In genomic region chr7:17488829-17489228, GRCh38 we compare ENCODE assay signal across 14 cellular contexts.
"Had no signal": no experiment of that assay in that cellular context is flagged by ENCODE, and none has a peak within 500 bp of the region (broad histone marks: within the 10 kb centered on the region; RNA-seq: fewer than 3 reads in every experiment).

No MANE protein-coding gene starts in this region.

- FAIRE-seq: kidney, pancreas, TTC549 had no signal

- ATAC-seq: activated CD4-positive, CD25-positive, alpha-beta regulatory T cell treated with anti-CD3 and anti-CD28 coated beads, Interleukin-2, amount 50 U/mL, for 24 hours; pancreas; sciatic nerve; stimulated activated naive CD8-positive, alpha-beta T cell treated with anti-CD3 and anti-CD28 coated beads, Interleukin-15, amount 100 ng/mL, for 72 hours had no signal

- DNase-seq: activated CD4-positive, alpha-beta T cell treated with anti-CD3 and anti-CD28 coated beads, Interleukin-2, amount 50 U/mL, for 1 hour; activated CD8-positive, alpha-beta memory T cell treated with anti-CD3 and anti-CD28 coated beads for 24 hours; activated naive CD8-positive, alpha-beta T cell treated with anti-CD3 and anti-CD28 coated beads for 36 hours; central memory CD4-positive, alpha-beta T cell; cortex of kidney; effector CD4-positive, alpha-beta T cell; kidney; left lung; naive B cell; pancreas; stimulated activated naive CD8-positive, alpha-beta T cell treated with anti-CD3 and anti-CD28 coated beads, Interleukin-15, amount 100 ng/mL, for 72 hours had no signal
